Comparison of ENCODE assay signal across 1 cellular context in genomic region chr2:74368499-74368898, GRCh38.
TF ChIP-seq lines count a peak whose summit lies in the region.

No MANE protein-coding gene starts in this region.

TF ChIP-seq in HepG2, 621 proteins besides CTCF, POLR2A, EP300 and RAD21:
- peak; percentile 36 for TF ChIP-seq RBM22 (optimal IDR thresholded peaks at IDR 0.05; ENCODE audit: low read length)
- no peak for TF ChIP-seq ZNF567 (CRISPR knock-in tag; IDR thresholded peaks at IDR 0.05; ENCODE audit: borderline replicate concordance)
